11 cellular contexts compared by ENCODE assay signal in genomic region chr3:64351713-64352595, GRCh38.
DNase-seq lines count a peak whose midpoint lies in the region; ATAC-seq and TF ChIP-seq lines count a peak whose summit lies in the region.
"Had no signal": no experiment of that assay in that cellular context is flagged by ENCODE, and none has a peak within 500 bp of the region (broad histone marks: within the 10 kb centered on the region; RNA-seq: fewer than 3 reads in every experiment).

No MANE protein-coding gene starts in this region.

- H3K9ac ChIP-seq in mammary epithelial cell (ENCODE audit: insufficient read depth, low read length), result peak overlapping the region; percentile 81

- POLR2A ChIA-PET in activated CD8-positive, alpha-beta T cell treated with anti-CD3 and anti-CD28 coated beads for 36 hours (lab: Charles Lee), result no interaction called here

- peak in 3 of 4 donors; percentile 21 to 51 (median 40) for ATAC-seq in heart left ventricle
- peak; percentile 44 for ATAC-seq in lung (ENCODE audit: insufficient read depth, low FRiP score)
- ATAC-seq in activated CD8-positive, alpha-beta T cell treated with anti-CD3 and anti-CD28 coated beads for 36 hours, result no peak
- ATAC-seq: T-cell had no signal

- H3K79me2 ChIP-seq in mammary epithelial cell (ENCODE audit: insufficient read depth, low read length), result no peaks in the 10 kb centered on the region

- no peaks in the 10 kb centered on the region for H3K36me3 Mint-ChIP-seq in activated CD8-positive, alpha-beta T cell treated with anti-CD3 and anti-CD28 coated beads for 36 hours (ENCODE audit: low read depth)
- H3K36me3 Mint-ChIP-seq: T-cell had no signal

- intact Hi-C loops in heart left ventricle (cut with DNase I), result no loop called here
- intact Hi-C loops in left ventricle myocardium inferior (cut with micrococcal nuclease), result no loop called here
- intact Hi-C loops in mammary epithelial cell (cut with micrococcal nuclease), result loop anchor here (1.0 to 2.0 kb wide), 3 partner anchors 47 to 165 kb away; no protein-coding TSS in a partner anchor
- intact Hi-C loops in vagina (cut with DNase I), result no loop called here
- intact Hi-C loops in activated CD8-positive, alpha-beta T cell treated with anti-CD3 and anti-CD28 coated beads for 36 hours (cut with micrococcal nuclease), result no loop called here
- intact Hi-C loops in testis (cut with DNase I; ENCODE audit: low total_unique reads), result no loop called here
- intact Hi-C loops in uterus (cut with DNase I; ENCODE audit: low total_unique reads), result no loop called here

- in situ Hi-C loops in mammary epithelial cell (cut with MboI; ENCODE audit: low sequenced_read_pairs in 2 of 2), result no loop called here

- CTCF ChIA-PET in mammary epithelial cell (lab: Charles Lee; ENCODE audit: low non-redundant PET), result no interaction called here
- CTCF ChIA-PET in activated CD8-positive, alpha-beta T cell treated with anti-CD3 and anti-CD28 coated beads for 36 hours (lab: Charles Lee), result no interaction called here

- no peaks in the 10 kb centered on the region for H3K9me3 Mint-ChIP-seq in activated CD8-positive, alpha-beta T cell treated with anti-CD3 and anti-CD28 coated beads for 36 hours
- H3K9me3 Mint-ChIP-seq: T-cell had no signal

- peaks cover 14% of the 10 kb centered on the region for H3K4me1 Mint-ChIP-seq in activated CD8-positive, alpha-beta T cell treated with anti-CD3 and anti-CD28 coated beads for 36 hours (ENCODE audit: low read depth)

- H3K27ac Mint-ChIP-seq in activated CD8-positive, alpha-beta T cell treated with anti-CD3 and anti-CD28 coated beads for 36 hours, result no peak overlapping the region
- H3K27ac Mint-ChIP-seq: T-cell had no signal

- TSS peak; percentile 94 for BruUV-seq in mammary epithelial cell (replicated peaks; lab: Mats Ljungman, UMichigan)

- no peak for TF ChIP-seq CTCF in heart left ventricle (IDR thresholded peaks at IDR 0.05)
- TF ChIP-seq CTCF in left ventricle myocardium inferior (IDR thresholded peaks at IDR 0.05; ENCODE audit: borderline replicate concordance), result no peak
- TF ChIP-seq CTCF in mammary epithelial cell (conservative IDR thresholded peaks at IDR 0.05 in 1 of 2, IDR thresholded peaks at IDR 0.05 in 1 of 2; ENCODE audit: extremely low read depth in 1 of 2, insufficient read depth in 1 of 2, low read depth in 1 of 2, low read length in 2 of 2), result no peak
- no peak for TF ChIP-seq CTCF in lung (IDR thresholded peaks at IDR 0.05; ENCODE audit: control extremely low read depth, extremely low read depth)
- no peak for TF ChIP-seq CTCF in vagina (IDR thresholded peaks at IDR 0.05)
- TF ChIP-seq CTCF in activated CD8-positive, alpha-beta T cell treated with anti-CD3 and anti-CD28 coated beads for 36 hours (IDR thresholded peaks at IDR 0.05), result no peak
- TF ChIP-seq CTCF in testis (IDR thresholded peaks at IDR 0.05), result no peak
- TF ChIP-seq CTCF in uterus (IDR thresholded peaks at IDR 0.05), result no peak

- H3K4me2 ChIP-seq in mammary epithelial cell (ENCODE audit: insufficient read depth, low read depth, low read length), result peak overlapping the region; percentile 69

- H3K36me3 ChIP-seq in heart left ventricle (no peaks in the 10 kb centered on the region), left ventricle myocardium inferior (no peaks in the 10 kb centered on the region), mammary epithelial cell (ENCODE audit: insufficient read depth, low read length) (no peaks in the 10 kb centered on the region), lung (ENCODE audit: control insufficient read depth in 2 of 2, insufficient read depth in 2 of 2, low read length in 2 of 2) (no peaks in the 10 kb centered on the region), vagina (no peaks in the 10 kb centered on the region), testis (ENCODE audit: low read depth, missing control alignments) (no peaks in the 10 kb centered on the region), uterus (no peaks in the 10 kb centered on the region)

- H3K9me3 ChIP-seq in heart left ventricle (no peaks in the 10 kb centered on the region), left ventricle myocardium inferior (replicated peaks) (no peaks in the 10 kb centered on the region), mammary epithelial cell (replicated peaks; ENCODE audit: insufficient read depth, low read length) (peaks cover 4% of the 10 kb centered on the region), lung (ENCODE audit: control insufficient read depth in 2 of 2, insufficient read depth in 1 of 2, low read length in 1 of 2) (no peaks in the 10 kb centered on the region), vagina (no peaks in the 10 kb centered on the region), testis (no peaks in the 10 kb centered on the region), uterus (no peaks in the 10 kb centered on the region)

- H2AFZ ChIP-seq in mammary epithelial cell (ENCODE audit: low read depth, low read length), result peak overlapping the region; percentile 50

- H3K4me1 ChIP-seq in heart left ventricle (peaks cover 0 to 39% (median 15%) of the 10 kb centered on the region in 12 donors), left ventricle myocardium inferior (peaks cover 27% of the 10 kb centered on the region), mammary epithelial cell (ENCODE audit: insufficient read depth, low read length) (peaks cover 48% of the 10 kb centered on the region), lung (ENCODE audit: control insufficient read depth in 2 of 2, insufficient read depth in 2 of 2, low read length in 2 of 2) (peaks cover 0 to 6% of the 10 kb centered on the region in 2 donors), vagina (peaks cover 36% of the 10 kb centered on the region), testis (peaks cover 4% of the 10 kb centered on the region), uterus (no peaks in the 10 kb centered on the region)

- H4K20me1 ChIP-seq in mammary epithelial cell (ENCODE audit: insufficient read depth, low read length), result no peaks in the 10 kb centered on the region

- H3K27me3 ChIP-seq in heart left ventricle, result no peaks in the 10 kb centered on the region
- no peaks in the 10 kb centered on the region for H3K27me3 ChIP-seq in left ventricle myocardium inferior (ENCODE audit: low read depth)
- no peaks in the 10 kb centered on the region for H3K27me3 ChIP-seq in mammary epithelial cell (ENCODE audit: insufficient read depth, low read length)
- H3K27me3 ChIP-seq in lung (ENCODE audit: control insufficient read depth, insufficient read depth), result no peaks in the 10 kb centered on the region
- H3K27me3 ChIP-seq in vagina, result no peaks in the 10 kb centered on the region
- H3K27me3 ChIP-seq in testis, result no peaks in the 10 kb centered on the region
- no peaks in the 10 kb centered on the region for H3K27me3 ChIP-seq in uterus

- dilution Hi-C loops in mammary epithelial cell (cut with HindIII; ENCODE audit: low sequenced_read_pairs), result no loop called here

- no peaks in the 10 kb centered on the region for H3K27me3 Mint-ChIP-seq in activated CD8-positive, alpha-beta T cell treated with anti-CD3 and anti-CD28 coated beads for 36 hours

- H3K27ac ChIP-seq in heart left ventricle, result peak overlapping the region in 5 of 12 donors; percentile 6 to 55 (median 17)
- H3K27ac ChIP-seq in left ventricle myocardium inferior (replicated peaks), result no peak overlapping the region
- H3K27ac ChIP-seq in mammary epithelial cell (ENCODE audit: insufficient read depth, low read depth, low read length), result peak overlapping the region; percentile 96
- peak overlapping the region in 1 of 2 donors; percentile 75 for H3K27ac ChIP-seq in lung (ENCODE audit: low read depth in 1 of 2, low read length in 1 of 2)
- H3K27ac ChIP-seq in vagina, result peak overlapping the region; percentile 69
- no peak overlapping the region for H3K27ac ChIP-seq in testis
- H3K27ac ChIP-seq in uterus, result peak overlapping the region in 1 of 2 donors; percentile 48

- 72 to 86% (median 79%) methylated on average over 6 of the region's 6 CpGs for WGBS in heart left ventricle, 4 donors
- WGBS in mammary epithelial cell (ENCODE audit: low coverage, missing lambda C conversion rate), result 1% methylated on average over 6 of the region's 6 CpGs
- WGBS in lung, 2 donors, result 55 to 70% methylated on average over 6 of the region's 6 CpGs
- WGBS in testis, 2 donors, result 62 to 68% methylated on average over 6 of the region's 6 CpGs

- TF ChIP-seq POLR2A in heart left ventricle (IDR thresholded peaks at IDR 0.05) (no peak), vagina (IDR thresholded peaks at IDR 0.05) (no peak), testis (IDR thresholded peaks at IDR 0.05) (no peak), uterus (IDR thresholded peaks at IDR 0.05) (no peak)

- DNase-seq in heart left ventricle, result no peak
- no peak for DNase-seq in left ventricle myocardium inferior
- peak; percentile 97 for DNase-seq in mammary epithelial cell
- DNase-seq in lung (ENCODE audit: low spot score), result peak; percentile 57
- no peak for DNase-seq in vagina (ENCODE audit: extremely low spot score in 2 of 2)
- no peak for DNase-seq in activated CD8-positive, alpha-beta T cell treated with anti-CD3 and anti-CD28 coated beads for 36 hours
- no peak for DNase-seq in testis
- no peak for DNase-seq in uterus
- DNase-seq: activated CD8-positive, alpha-beta memory T cell treated with anti-CD3 and anti-CD28 coated beads, Interleukin-2, amount 50 U/mL, for 48 hours; NCI-H2081; T-cell had no signal

- H3K4me3 Mint-ChIP-seq in activated CD8-positive, alpha-beta T cell treated with anti-CD3 and anti-CD28 coated beads for 36 hours, result no peak overlapping the region
- H3K4me3 Mint-ChIP-seq: T-cell had no signal

- H3K4me3 ChIP-seq in heart left ventricle (no peak overlapping the region), left ventricle myocardium inferior (no peak overlapping the region), mammary epithelial cell (replicated peaks in 1 of 3; ENCODE audit: insufficient read depth in 1 of 3, low read depth in 2 of 3, low read length in 3 of 3) (peak overlapping the region in 2 of 3 experiments; percentile 18 to 22), lung (no peak overlapping the region), vagina (no peak overlapping the region), testis (no peak overlapping the region), uterus (no peak overlapping the region)

Comparison
In these comparisons a context has a peak if more than half of its experiments do, and no peak if none do; other contexts are left out.
1. DNase-seq: peak in mammary epithelial cell (single experiment) and lung (single experiment); none in heart left ventricle (0 of 5), left ventricle myocardium inferior (single experiment), vagina (0 of 2), activated CD8-positive, alpha-beta T cell treated with anti-CD3 and anti-CD28 coated beads for 36 hours (single experiment), testis (single experiment) and uterus (0 of 2).
2. H3K27ac ChIP-seq: peak in mammary epithelial cell (single experiment) and vagina (single experiment); none in left ventricle myocardium inferior (single experiment) and testis (0 of 2).
3. H3K4me3 ChIP-seq: peak in mammary epithelial cell (2 of 3); none in heart left ventricle (0 of 12), left ventricle myocardium inferior (single experiment), lung (single experiment), vagina (0 of 2), testis (0 of 2) and uterus (0 of 2).